32 cellular contexts compared by ENCODE assay signal in the genomic region with DNA sequence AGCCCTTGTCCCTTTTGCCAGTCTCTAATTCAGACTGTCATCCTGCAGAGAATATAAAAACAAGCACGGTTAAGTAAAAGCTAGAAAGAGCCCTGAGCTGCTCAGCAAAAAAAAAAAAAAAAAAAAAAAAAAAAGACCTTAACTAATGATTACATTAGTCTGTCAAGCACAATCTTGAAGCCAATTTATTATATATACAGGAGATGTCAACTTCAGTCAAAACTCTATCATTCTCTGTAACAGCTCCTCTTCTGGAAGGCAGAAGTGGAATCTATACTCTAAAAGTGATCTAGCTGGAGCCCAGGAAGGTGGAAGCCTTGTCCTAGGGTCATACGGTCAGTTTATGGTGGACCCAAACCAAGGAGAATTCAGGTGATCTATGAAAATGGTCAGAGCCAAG. TPM values are rescaled to one million over a fixed set of nuclear protein-coding genes. Genes with fewer than 3 reads are reported as not detected.
"Had no signal": no experiment of that assay in that cellular context is flagged by ENCODE, and none has a peak within 500 bp of the region (broad histone marks: within the 10 kb centered on the region; RNA-seq: fewer than 3 reads in every experiment).

No MANE protein-coding gene starts in this region.

- FAIRE-seq: bronchial epithelial cell, TTC549 had no signal

- H3K27me3 ChIP-seq: cardiac muscle cell had no signal

- DNase-seq: activated B cell treated with CpG ODN at 0.5 μM for 24 hours; activated CD4-positive, alpha-beta memory T cell treated with anti-CD3 and anti-CD28 coated beads for 36 hours; activated CD4-positive, alpha-beta T cell treated with anti-CD3 and anti-CD28 coated beads for 4 hours; activated CD4-positive, alpha-beta T cell treated with anti-CD3 and anti-CD28 coated beads, Interleukin-2, amount 10 ng/mL, durations not matched to agents 24 days and 14 days; activated CD4-positive, alpha-beta T cell treated with anti-CD3 and anti-CD28 coated beads, Interleukin-2, amount 50 U/mL, for 1 hour; activated CD4-positive, alpha-beta T cell treated with anti-CD3 and anti-CD28 coated beads, Interleukin-2, amount 50 U/mL, for 4 hours; activated CD4-positive, CD25-positive, alpha-beta regulatory T cell treated with anti-CD3 and anti-CD28 coated beads, Interleukin-2, amount 50 U/mL, for 72 hours; activated CD8-positive, alpha-beta memory T cell treated with anti-CD3 and anti-CD28 coated beads, Interleukin-2, amount 50 U/mL, for 4 hours; activated CD8-positive, alpha-beta T cell treated with anti-CD3 and anti-CD28 coated beads for 36 hours; activated effector memory CD4-positive, alpha-beta T cell treated with anti-CD3 and anti-CD28 coated beads, Interleukin-2, amount 50 U/mL, for 16 hours; activated gamma-delta T cell treated with Interleukin-2 at 50 U/mL for 16 hours; activated naive CD4-positive, alpha-beta T cell; activated naive CD4-positive, alpha-beta T cell treated with anti-CD3 and anti-CD28 coated beads for 36 hours; activated naive CD4-positive, alpha-beta T cell treated with anti-CD3 and anti-CD28 coated beads, Interleukin-2, amount 50 U/mL, for 16 hours; activated naive CD8-positive, alpha-beta T cell treated with anti-CD3 and anti-CD28 coated beads for 36 hours; activated T-cell treated with anti-CD3 and anti-CD28 coated beads for 4 hours; activated T-cell treated with anti-CD3 and anti-CD28 coated beads, Interleukin-2, amount 50 U/mL, for 1 hour; activated T-cell treated with anti-CD3 and anti-CD28 coated beads, Interleukin-2, amount 50 U/mL, for 4 hours; activated T-cell treated with anti-CD3 and anti-CD28 coated beads, Interleukin-2, amount 50 U/mL, for 72 hours; adrenal gland; amniotic stem cell; aorta; central memory CD4-positive, alpha-beta T cell; T-helper 1 cell; T-helper 2 cell; T-helper 9 cell had no signal

- H3K27ac ChIP-seq: cardiac muscle cell, VCaP had no signal

- H3K9me3 ChIP-seq: adrenal gland had no signal

- H3K36me3 ChIP-seq: adrenal gland, cardiac muscle cell had no signal

- ATAC-seq: activated CD8-positive, alpha-beta T cell treated with anti-CD3 and anti-CD28 coated beads for 36 hours; activated naive CD4-positive, alpha-beta T cell treated with anti-CD3 and anti-CD28 coated beads, Interleukin-2, amount 50 U/mL, for 72 hours; activated T-cell treated with anti-CD3 and anti-CD28 coated beads, Interleukin-2, amount 50 U/mL, for 4 hours; activated T-cell treated with anti-CD3 and anti-CD28 coated beads, Interleukin-2, amount 50 U/mL, for 72 hours; activated T-helper 17 cell treated with anti-CD3 and anti-CD28 coated beads, Interleukin-2, amount 50 U/mL, for 72 hours had no signal

- H3K4me3 ChIP-seq: adrenal gland, cardiac muscle cell had no signal

RNA-seq across cellular contexts. Expression of gene UBASH3B, which starts 55.2 kb away (rescaled TPM):
- polyA plus RNA-seq: cardiac muscle cell had no signal
